Comparison of ENCODE assay signal across 8 cellular contexts in the genomic region with DNA sequence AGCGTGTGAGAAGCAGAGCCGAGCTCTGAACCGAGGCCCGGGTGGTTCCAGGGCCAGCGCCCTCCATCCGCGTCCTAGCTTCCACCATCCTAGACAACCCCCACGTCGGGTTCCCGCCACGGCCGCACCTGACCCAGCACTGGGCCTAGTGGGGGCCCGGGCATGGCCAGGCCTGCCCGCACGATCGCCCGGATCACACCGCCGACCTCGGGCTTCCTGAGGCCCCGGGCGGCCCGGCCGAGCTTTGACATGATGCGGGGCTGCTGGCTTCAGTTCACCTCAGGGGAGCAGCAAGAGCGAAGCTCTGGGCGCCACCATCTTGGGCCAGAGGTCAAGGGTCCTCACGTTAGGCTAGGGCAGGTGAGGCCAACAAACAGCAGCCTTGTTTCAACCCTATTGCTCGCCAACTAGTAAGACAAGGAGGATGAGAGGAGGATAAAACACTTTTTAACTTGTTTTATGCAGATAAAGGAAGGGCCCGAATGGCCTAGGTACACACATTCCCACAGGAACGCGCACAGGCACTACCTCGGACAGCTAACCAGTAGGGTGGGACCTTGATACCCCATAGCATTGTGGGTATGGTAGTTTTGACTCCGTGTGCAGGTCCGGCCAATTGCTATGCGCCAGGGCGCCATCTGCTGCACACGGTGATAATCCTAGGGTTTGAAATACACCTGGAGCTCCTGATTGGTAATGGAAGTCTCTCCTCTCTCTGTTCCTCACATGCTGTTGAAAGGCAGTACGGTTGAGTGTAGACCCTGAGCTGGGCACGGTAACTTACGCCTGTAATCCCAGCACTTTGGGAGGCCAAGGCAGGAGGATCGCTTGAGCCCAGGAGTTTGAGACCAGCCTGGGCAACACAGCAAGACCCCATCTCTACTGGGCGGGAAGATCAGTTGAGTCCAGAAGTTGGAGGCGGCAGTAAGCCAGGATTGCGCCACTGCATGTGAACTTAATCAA. TPM values are rescaled to one million over a fixed set of nuclear protein-coding genes. Genes with fewer than 3 reads are reported as not detected.
DNase-seq lines count a peak whose midpoint lies in the region; ATAC-seq and TF ChIP-seq lines count a peak whose summit lies in the region.

A gene (minus strand): TSS at position 345 of the 963 bp plus-strand sequence. CDS start 94 bp downstream, at position 251.

- ATAC-seq in GM21529 (IDR thresholded peaks at IDR 0.05; ENCODE audit: unreplicated experiment) (peak; percentile 93), PC-3 (peak; percentile 88)

- intact Hi-C loops in PC-3 (cut with micrococcal nuclease), result loop anchor here (1.0 to 2.0 kb wide), 3 partner anchors 28 to 42 kb away; a partner anchor contains a TSS

- H3K9ac ChIP-seq in PC-3 (ENCODE audit: low read length) (peak within 1 kb of the TSS; percentile 82), muscle layer of colon (ENCODE audit: low read length) (peak within 1 kb of the TSS; percentile 80)

- peak within 1 kb of the TSS; percentile 75 for H2AFZ ChIP-seq in PC-3 (ENCODE audit: low read length)

- POLR2A ChIA-PET in PC-3 (lab: Charles Lee; ENCODE audit: unreplicated experiment), result interaction anchor here (0.5 to 1.4 kb wide), 3 partner anchors 16 to 44 kb away, joined by 4 to 13 read pairs (median 6); a partner anchor contains a TSS

- H3K4me1 ChIP-seq in PC-3 (ENCODE audit: insufficient read depth, low read length) (peaks cover 15% of the 10 kb centered on the region), esophagus (ENCODE audit: control insufficient read depth in 2 of 2, insufficient read depth in 2 of 2, low read length in 1 of 2) (no peaks in the 10 kb centered on the region), muscle layer of colon (ENCODE audit: insufficient read depth, low read length) (peaks cover 8% of the 10 kb centered on the region)

- H3K4me2 ChIP-seq in PC-3 (ENCODE audit: low read length), result peak within 1 kb of the TSS; percentile 73

- H3K36me3 ChIP-seq in PC-3 (ENCODE audit: low read depth, low read length) (peaks cover 22% of the 10 kb centered on the region), esophagus (ENCODE audit: control insufficient read depth in 2 of 2, insufficient read depth in 2 of 2, low read length in 1 of 2) (peaks cover 7 to 13% of the 10 kb centered on the region in 2 donors), muscle layer of colon (ENCODE audit: insufficient read depth, low read length) (peaks cover 25% of the 10 kb centered on the region)

- H3K9me2 ChIP-seq in PC-3 (replicated peaks; ENCODE audit: low read length), result no peaks in the 10 kb centered on the region

- peak; percentile 91 for DNase-seq in DMS153 treated with DMSO at 0.1 percent for 48 hours (lab: John Stamatoyannopoulos, UW; ENCODE audit: unreplicated experiment)
- peak; percentile 99 for DNase-seq in PC-3
- peak; percentile 90 for DNase-seq in activated T-cell treated with anti-CD3 and anti-CD28 coated beads, Interleukin-2, amount 50 U/mL, for 1 hour
- DNase-seq in stimulated activated CD8-positive, alpha-beta memory T cell treated with anti-CD3 and anti-CD28 coated beads, Interleukin-7, amount 100 ng/mL, for 4 hours (ENCODE audit: low read depth in 2 of 2), result peak; percentile 79 to 82

- CTCF ChIA-PET in PC-3 (lab: Charles Lee), result interaction anchor here (0.5 to 1.2 kb wide), 8 partner anchors 16 to 154 kb away, joined by 3 to 9 read pairs (median 4); a partner anchor contains a TSS

- peak within 1 kb of the TSS; percentile 77 for H3K4me3 ChIP-seq in PC-3 (ENCODE audit: low read length)
- H3K4me3 ChIP-seq in esophagus (ENCODE audit: low read depth in 1 of 2, low read length in 2 of 2), result peak within 1 kb of the TSS; percentile 85 to 92
- H3K4me3 ChIP-seq in muscle layer of colon (ENCODE audit: low read depth in 1 of 2, low read length in 2 of 2), result peak within 1 kb of the TSS; percentile 60 to 96

- no peaks in the 10 kb centered on the region for H3K27me3 ChIP-seq in PC-3 (ENCODE audit: low read length)
- H3K27me3 ChIP-seq in esophagus (ENCODE audit: control insufficient read depth in 1 of 2, insufficient read depth in 2 of 2, low read length in 2 of 2), result no peaks in the 10 kb centered on the region
- no peaks in the 10 kb centered on the region for H3K27me3 ChIP-seq in muscle layer of colon (ENCODE audit: control insufficient read depth in 1 of 2, insufficient read depth in 2 of 2, low read length in 2 of 2)

- H3K79me2 ChIP-seq in PC-3 (ENCODE audit: low read length), result peaks cover 20% of the 10 kb centered on the region

- TF ChIP-seq RAD21 in Ishikawa (IDR thresholded peaks at IDR 0.05; ENCODE audit: low read depth), result peak; percentile 50

- 8% methylated on average over 45 of the region's 45 CpGs for WGBS in esophagus, 2 donors

- no TSS peak for BruUV-seq in PC-3 (replicated peaks; lab: Mats Ljungman, UMichigan)

- no peak for TF ChIP-seq EP300 in Ishikawa (IDR thresholded peaks at IDR 0.05; ENCODE audit: borderline replicate concordance)

- H4K20me1 ChIP-seq in PC-3 (ENCODE audit: low read length), result no peaks in the 10 kb centered on the region

- H3K9me3 ChIP-seq in PC-3 (ENCODE audit: low read length) (no peaks in the 10 kb centered on the region), esophagus (ENCODE audit: control insufficient read depth in 2 of 2, insufficient read depth in 1 of 2, low read depth in 1 of 2, low read length in 1 of 2) (peaks cover 0 to 3% of the 10 kb centered on the region in 2 donors), muscle layer of colon (ENCODE audit: low read length) (no peaks in the 10 kb centered on the region)

- H3K27ac ChIP-seq in PC-3 (ENCODE audit: low read length) (peak within 1 kb of the TSS; percentile 29), esophagus (ENCODE audit: low read depth in 2 of 2, low read length in 1 of 2) (peak within 1 kb of the TSS; percentile 74 to 82), muscle layer of colon (ENCODE audit: low read depth, low read length) (peak within 1 kb of the TSS; percentile 82)

- H3F3A ChIP-seq in PC-3 (ENCODE audit: low read length, unreplicated experiment), result peaks cover under 1% of the 10 kb centered on the region

- TF ChIP-seq CTCF in PC-3 (conservative IDR thresholded peaks at IDR 0.05; ENCODE audit: low read depth, low read length), result peak; percentile 83

TF ChIP-seq in Ishikawa, 13 proteins besides CTCF, POLR2A, EP300 and RAD21:
- TF ChIP-seq NFIC (IDR thresholded peaks at IDR 0.05), result no peak
- TF ChIP-seq EGR1 (IDR thresholded peaks at IDR 0.05), result no peak; the same call in 1 of the 2 replicates
- TF ChIP-seq YY1 (IDR thresholded peaks at IDR 0.05; ENCODE audit: low read depth), result peak; percentile 96
- TF ChIP-seq CEBPB (IDR thresholded peaks at IDR 0.05), result no peak
- TF ChIP-seq, protein P1, sequence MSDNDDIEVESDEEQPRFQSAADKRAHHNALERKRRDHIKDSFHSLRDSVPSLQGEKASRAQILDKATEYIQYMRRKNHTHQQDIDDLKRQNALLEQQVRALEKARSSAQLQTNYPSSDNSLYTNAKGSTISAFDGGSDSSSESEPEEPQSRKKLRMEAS (IDR thresholded peaks at IDR 0.05), result peak; percentile 70
- TF ChIP-seq ZBTB7A (IDR thresholded peaks at IDR 0.05; ENCODE audit: low read depth), result no peak
- TF ChIP-seq TEAD4 (IDR thresholded peaks at IDR 0.05), result no peak; the same call in 1 of the 2 replicates
- TF ChIP-seq CREB1 (IDR thresholded peaks at IDR 0.05; ENCODE audit: low read depth), result no peak
- peak; percentile 72 for TF ChIP-seq TCF12 (IDR thresholded peaks at IDR 0.05; ENCODE audit: low read depth)
- TF ChIP-seq, protein P2, sequence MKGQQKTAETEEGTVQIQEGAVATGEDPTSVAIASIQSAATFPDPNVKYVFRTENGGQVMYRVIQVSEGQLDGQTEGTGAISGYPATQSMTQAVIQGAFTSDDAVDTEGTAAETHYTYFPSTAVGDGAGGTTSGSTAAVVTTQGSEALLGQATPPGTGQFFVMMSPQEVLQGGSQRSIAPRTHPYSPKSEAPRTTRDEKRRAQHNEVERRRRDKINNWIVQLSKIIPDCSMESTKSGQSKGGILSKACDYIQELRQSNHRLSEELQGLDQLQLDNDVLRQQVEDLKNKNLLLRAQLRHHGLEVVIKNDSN (IDR thresholded peaks at IDR 0.05), result no peak; the same call in 1 of the 2 replicates
- peak; percentile 90 for TF ChIP-seq TAF1 (IDR thresholded peaks at IDR 0.05; ENCODE audit: low read depth)
- TF ChIP-seq, protein P3, sequence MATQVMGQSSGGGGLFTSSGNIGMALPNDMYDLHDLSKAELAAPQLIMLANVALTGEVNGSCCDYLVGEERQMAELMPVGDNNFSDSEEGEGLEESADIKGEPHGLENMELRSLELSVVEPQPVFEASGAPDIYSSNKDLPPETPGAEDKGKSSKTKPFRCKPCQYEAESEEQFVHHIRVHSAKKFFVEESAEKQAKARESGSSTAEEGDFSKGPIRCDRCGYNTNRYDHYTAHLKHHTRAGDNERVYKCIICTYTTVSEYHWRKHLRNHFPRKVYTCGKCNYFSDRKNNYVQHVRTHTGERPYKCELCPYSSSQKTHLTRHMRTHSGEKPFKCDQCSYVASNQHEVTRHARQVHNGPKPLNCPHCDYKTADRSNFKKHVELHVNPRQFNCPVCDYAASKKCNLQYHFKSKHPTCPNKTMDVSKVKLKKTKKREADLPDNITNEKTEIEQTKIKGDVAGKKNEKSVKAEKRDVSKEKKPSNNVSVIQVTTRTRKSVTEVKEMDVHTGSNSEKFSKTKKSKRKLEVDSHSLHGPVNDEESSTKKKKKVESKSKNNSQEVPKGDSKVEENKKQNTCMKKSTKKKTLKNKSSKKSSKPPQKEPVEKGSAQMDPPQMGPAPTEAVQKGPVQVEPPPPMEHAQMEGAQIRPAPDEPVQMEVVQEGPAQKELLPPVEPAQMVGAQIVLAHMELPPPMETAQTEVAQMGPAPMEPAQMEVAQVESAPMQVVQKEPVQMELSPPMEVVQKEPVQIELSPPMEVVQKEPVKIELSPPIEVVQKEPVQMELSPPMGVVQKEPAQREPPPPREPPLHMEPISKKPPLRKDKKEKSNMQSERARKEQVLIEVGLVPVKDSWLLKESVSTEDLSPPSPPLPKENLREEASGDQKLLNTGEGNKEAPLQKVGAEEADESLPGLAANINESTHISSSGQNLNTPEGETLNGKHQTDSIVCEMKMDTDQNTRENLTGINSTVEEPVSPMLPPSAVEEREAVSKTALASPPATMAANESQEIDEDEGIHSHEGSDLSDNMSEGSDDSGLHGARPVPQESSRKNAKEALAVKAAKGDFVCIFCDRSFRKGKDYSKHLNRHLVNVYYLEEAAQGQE (IDR thresholded peaks at IDR 0.05; ENCODE audit: low read depth), result 0 out of 2 replicates have a peak, but pooled peaks have one; percentile 14

RNA-seq across cellular contexts. Expression of the gene that starts here (rescaled TPM):
- total RNA-seq in PC-3 (2014; rRNA removed), result 214 and 321 TPM in 2 replicates
- 10 to 100 TPM; 27.2 to 51.1 TPM for polyA plus RNA-seq in esophagus

Comparison
In these comparisons a context has a peak if more than half of its experiments do, and no peak if none do; other contexts are left out.
1. Peak in every context shown above with its lines: DNase-seq, ATAC-seq, H3K4me3 ChIP-seq and H3K27ac ChIP-seq.
2. H3K27ac ChIP-seq: peak in every context shown above with its lines; median percentile 82 in muscle layer of colon; 78 in esophagus; 29 in PC-3.